ENCODE assay signal across 8 cellular contexts in the genomic region with DNA sequence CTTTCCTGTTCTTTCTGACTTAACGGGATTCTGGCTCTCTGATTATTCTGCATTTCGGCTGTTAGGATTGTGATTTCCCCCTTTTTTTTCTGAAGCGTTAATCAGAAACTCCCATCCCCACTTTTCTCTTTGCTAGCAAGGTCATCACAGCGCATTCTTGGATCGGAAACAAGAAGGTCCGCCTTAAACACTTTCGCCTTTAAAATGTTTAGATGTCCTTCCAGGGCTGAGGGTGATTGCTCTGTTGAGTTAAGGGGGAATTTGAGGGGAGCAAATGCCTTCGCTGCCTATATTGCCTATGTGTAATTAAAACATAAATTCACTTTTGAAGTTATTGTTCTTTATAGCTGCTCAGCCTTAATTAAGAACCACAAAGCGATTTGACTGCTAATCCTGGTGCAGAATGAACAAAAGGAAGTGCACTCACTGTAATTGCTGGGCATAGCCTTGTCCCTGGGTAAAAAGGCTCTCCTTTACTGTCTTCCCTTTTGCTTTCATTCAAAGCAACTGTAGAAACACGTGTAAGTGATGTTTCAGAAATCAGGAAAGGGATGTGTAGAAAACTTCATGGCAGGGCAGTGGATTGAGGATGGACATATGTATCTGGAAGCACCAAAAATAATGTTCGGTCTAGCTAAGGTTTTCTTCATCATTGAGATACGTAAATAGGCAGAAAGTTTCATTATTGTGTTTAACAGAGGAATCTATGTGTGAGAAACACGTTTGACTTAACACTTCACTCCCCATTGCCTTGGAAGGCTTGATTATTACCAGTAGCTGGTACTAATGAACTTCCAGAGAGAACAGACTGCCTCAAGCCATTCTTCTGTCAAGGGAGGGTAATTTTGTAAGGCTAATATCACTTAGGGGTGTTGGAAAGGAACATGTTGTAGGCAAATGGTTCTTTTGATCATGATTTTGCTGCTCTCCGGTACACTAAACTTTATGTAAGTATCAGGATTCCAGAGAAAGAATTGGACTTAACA. TPM values are rescaled to one million over a fixed set of nuclear protein-coding genes. Genes with fewer than 3 reads are reported as not detected.
DNase-seq lines count a peak whose midpoint lies in the region; ATAC-seq and TF ChIP-seq lines count a peak whose summit lies in the region.

No MANE protein-coding gene starts in this region.

- DNase-seq in BJ (ENCODE audit: low read depth) (no peak), ascending aorta (ENCODE audit: low spot score in 2 of 2) (no peak), lower lobe of right lung (no peak), GM20000 (ENCODE audit: low spot score) (no peak)

- no peak overlapping the region; the same call in 1 of the 2 replicates for H3K27ac ChIP-seq in HUES6 (ENCODE audit: low read depth, low read length)
- peak overlapping the region; percentile 100 for H3K27ac ChIP-seq in ascending aorta
- peak overlapping the region; percentile 97 for H3K27ac ChIP-seq in lower lobe of right lung
- peak overlapping the region; percentile 96 for H3K27ac ChIP-seq in urinary bladder (ENCODE audit: low read depth)

- H3K4me1 ChIP-seq in HUES6 (ENCODE audit: control insufficient read depth, insufficient read depth, low read length) (peaks cover 51% of the 10 kb centered on the region), ascending aorta (peaks cover 0 to 22% of the 10 kb centered on the region in 2 donors), lower lobe of right lung (peaks cover 27% of the 10 kb centered on the region), urinary bladder (ENCODE audit: insufficient read depth) (no peaks in the 10 kb centered on the region)

- 3% methylated on average over 14 of the region's 14 CpGs for WGBS in urinary bladder

- TF ChIP-seq CTCF in BJ (IDR thresholded peaks at IDR 0.05; ENCODE audit: insufficient read depth, low read depth, low read length) (no peak), ascending aorta (IDR thresholded peaks at IDR 0.05) (no peak), lower lobe of right lung (IDR thresholded peaks at IDR 0.05) (no peak), GM20000 (IDR thresholded peaks at IDR 0.05; ENCODE audit: extremely low read depth, missing control alignments) (no peak)

- H3K27me3 ChIP-seq in BJ (ENCODE audit: control insufficient read depth, insufficient read depth, low read length) (no peaks in the 10 kb centered on the region), HUES6 (ENCODE audit: control insufficient read depth, insufficient read depth, low read length) (no peaks in the 10 kb centered on the region), ascending aorta (no peaks in the 10 kb centered on the region), lower lobe of right lung (ENCODE audit: low read depth) (no peaks in the 10 kb centered on the region)

- CTCF ChIA-PET in BJ (lab: Yijun Ruan, JAX), result interaction anchor here (0.6 to 2.3 kb wide), 7 partner anchors 11 to 210 kb away, joined by 3 to 8 read pairs (median 3); no protein-coding TSS in a partner anchor

- POLR2A ChIA-PET in BJ (lab: Charles Lee), result no interaction called here

- H3K9ac ChIP-seq in HUES6 (ENCODE audit: low read length), result peak overlapping the region; percentile 86

- intact Hi-C loops in ascending aorta (cut with DNase I) (loop anchor here (5.0 to 10.0 kb wide), 5 partner anchors 53 to 610 kb away; a partner anchor contains a TSS), lower lobe of right lung (cut with DNase I) (no loop called here)

- H3K36me3 ChIP-seq in BJ (ENCODE audit: control insufficient read depth, insufficient read depth, low read length), result peaks cover 3% of the 10 kb centered on the region; the same call in 1 of the 2 replicates
- H3K36me3 ChIP-seq in HUES6 (ENCODE audit: control insufficient read depth, insufficient read depth, low read length), result no peaks in the 10 kb centered on the region
- no peaks in the 10 kb centered on the region for H3K36me3 ChIP-seq in ascending aorta
- H3K36me3 ChIP-seq in lower lobe of right lung, result no peaks in the 10 kb centered on the region
- H3K36me3 ChIP-seq in urinary bladder (ENCODE audit: insufficient read depth), result no peaks in the 10 kb centered on the region

- ATAC-seq in lower lobe of right lung (no peak), GM21723 (IDR thresholded peaks at IDR 0.05; ENCODE audit: unreplicated experiment) (no peak), esophagus mucosa (no peak)

- H3K9me3 ChIP-seq in HUES6 (ENCODE audit: control insufficient read depth, insufficient read depth, low read depth, low read length) (no peaks in the 10 kb centered on the region), ascending aorta (no peaks in the 10 kb centered on the region), lower lobe of right lung (no peaks in the 10 kb centered on the region)

- H3K4me3 ChIP-seq in BJ (ENCODE audit: low read depth, low read length) (peak overlapping the region; percentile 84), HUES6 (ENCODE audit: low read depth, low read length) (peak overlapping the region; percentile 98), ascending aorta (peak overlapping the region; percentile 87 to 100), lower lobe of right lung (peak overlapping the region; percentile 70), urinary bladder (ENCODE audit: low read depth, low read length) (peak overlapping the region; percentile 91)

RNA-seq across cellular contexts. Expression of a gene that starts 1.4 kb away (rescaled TPM):
- polyA plus RNA-seq in BJ (2011; rRNA removed), result 349 and 360 TPM in 2 replicates
- polyA minus RNA-seq in BJ (2011; rRNA and poly(A)+ RNA removed), result 307 and 333 TPM in 2 replicates
- total RNA-seq in ascending aorta, result 166 TPM
- 96.9 TPM for total RNA-seq in lower lobe of right lung
- 279 TPM for total RNA-seq in urinary bladder
- 178 TPM for polyA plus RNA-seq in urinary bladder
- 26.9 TPM for total RNA-seq in esophagus mucosa
